27 cellular contexts compared by ENCODE assay signal in genomic region chrX:50762578-50762977, GRCh38. TPM values are rescaled to one million over a fixed set of nuclear protein-coding genes. Genes with fewer than 3 reads are reported as not detected.
DNase-seq lines count a peak whose midpoint lies in the region; ATAC-seq, FAIRE-seq and TF ChIP-seq lines count a peak whose summit lies in the region.
"Had no signal": no experiment of that assay in that cellular context is flagged by ENCODE, and none has a peak within 500 bp of the region (broad histone marks: within the 10 kb centered on the region; RNA-seq: fewer than 3 reads in every experiment).

No MANE protein-coding gene starts in this region.

- H3K79me2 ChIP-seq in GM23248 (ENCODE audit: insufficient read depth) = no peaks in the 10 kb centered on the region

- no peaks in the 10 kb centered on the region for H4K20me1 ChIP-seq in GM23248 (ENCODE audit: insufficient read depth)

- no peaks in the 10 kb centered on the region for H3F3A ChIP-seq in GM23248 (ENCODE audit: insufficient read depth)

- H3K9ac ChIP-seq in GM23248 (no peak overlapping the region), kidney (ENCODE audit: low read length in 2 of 2) (no peak overlapping the region)
- H3K9ac ChIP-seq: KMS-11 had no signal

- intact Hi-C loops in kidney (cut with DNase I) = no loop called here

- no peak for ATAC-seq in GM19328 (IDR thresholded peaks at IDR 0.05; ENCODE audit: unreplicated experiment)
- ATAC-seq: HCT116 had no signal

- no peaks in the 10 kb centered on the region for H3K9me3 ChIP-seq in GM23248 (ENCODE audit: low read depth)
- H3K9me3 ChIP-seq in kidney (ENCODE audit: control insufficient read depth in 1 of 2, low read length in 2 of 2) = no peaks in the 10 kb centered on the region

- no peak for TF ChIP-seq CTCF in epithelial cell of esophagus (IDR thresholded peaks at IDR 0.05; ENCODE audit: insufficient read depth, low read depth, low read length, missing control alignments)
- TF ChIP-seq CTCF in kidney (IDR thresholded peaks at IDR 0.05; ENCODE audit: borderline replicate concordance, extremely low read depth, insufficient read depth) = no peak

- H2AFZ ChIP-seq in GM23248 = no peak overlapping the region

- FAIRE-seq in kidney (lab: Jason Lieb, UNC) = peak; percentile 74
- FAIRE-seq: A204.1, GM12891, H1 had no signal

- no peaks in the 10 kb centered on the region for H3K36me3 ChIP-seq in GM23248 (ENCODE audit: low read depth)
- no peaks in the 10 kb centered on the region for H3K36me3 ChIP-seq in kidney (ENCODE audit: control insufficient read depth in 1 of 2, insufficient read depth in 2 of 2, low read length in 2 of 2)

- peak; percentile 12 for DNase-seq in GM23248
- peak; percentile 2 for DNase-seq in amniotic epithelial cell (ENCODE audit: low read depth)
- peak; percentile 34 for DNase-seq in epithelial cell of esophagus (ENCODE audit: low read depth)
- no peak for DNase-seq in kidney
- no peak for DNase-seq in NCI-H69 (lab: John Stamatoyannopoulos, UW)
- DNase-seq in caudate nucleus (lab: John Stamatoyannopoulos, UW) = no peak
- DNase-seq: AML-193; C1 segment of cervical spinal cord; CD4-positive, alpha-beta memory T cell; COR-L47; DMS79; EL; GDM1; MM.1S; NCI-H1694; NCI-H2029 treated with DMSO at 0.1 percent for 48 hours; NCI-H446 treated with DMSO at 0.1 percent for 48 hours; NCI-H526; SHP77 treated with DMSO at 0.1 percent for 48 hours had no signal

- in situ Hi-C loops in GM23248 (cut with MboI) = no loop called here

- no peak overlapping the region for H3K4me2 ChIP-seq in GM23248 (ENCODE audit: unreplicated experiment)
- H3K4me2 ChIP-seq: KMS-11 had no signal

- H3K27ac ChIP-seq in GM23248 (no peak overlapping the region), kidney (ENCODE audit: low read depth in 2 of 2, low read length in 2 of 2) (no peak overlapping the region), caudate nucleus (ENCODE audit: low read depth, low read length) (no peak overlapping the region)
- H3K27ac ChIP-seq: KMS-11, SK-N-MC had no signal

- no peak overlapping the region for H3K4me3 ChIP-seq in GM23248
- H3K4me3 ChIP-seq in epithelial cell of esophagus (ENCODE audit: low read length) = no peak overlapping the region
- no peak overlapping the region for H3K4me3 ChIP-seq in kidney (ENCODE audit: low read length in 2 of 2)
- H3K4me3 ChIP-seq: SK-N-MC had no signal

- no peaks in the 10 kb centered on the region for H3K27me3 ChIP-seq in GM23248 (replicated peaks; ENCODE audit: insufficient read depth)

- H3K9me2 ChIP-seq in GM23248 (ENCODE audit: insufficient read depth) = no peaks in the 10 kb centered on the region

- 95 to 96% methylated on average over 2 of the region's 2 CpGs for WGBS in GM23248 (ENCODE audit: low coverage in 1 of 2, low lambda C conversion rate in 2 of 2, missing lambda C conversion rate in 2 of 2), 2 experiments

- H3K4me1 ChIP-seq in GM23248 (ENCODE audit: insufficient read depth) (no peaks in the 10 kb centered on the region), kidney (ENCODE audit: control insufficient read depth in 1 of 2, insufficient read depth in 1 of 2, low read depth in 1 of 2, low read length in 2 of 2) (no peaks in the 10 kb centered on the region)

RNA-seq across cellular contexts. Expression of gene SHROOM4, which starts 51.4 kb away (rescaled TPM):
- total RNA-seq in GM23248 (2014; rRNA removed; shearing (Covaris generic)) = 1.1 and 1.7 TPM in 2 replicates
- polyA plus RNA-seq in GM23248 (2016; fragmentation: Nextera tagmentation; extraction: Ambion mirVana) = 0.55 and 0.67 TPM in 2 replicates
- total RNA-seq in kidney = 21.8 TPM
- polyA plus RNA-seq in kidney (ENCODE audit: insufficient read depth, low read depth, low replicate concordance) = 5.7 TPM
- total RNA-seq: CD4-positive, alpha-beta memory T cell had no signal
- polyA plus RNA-seq: CD4-positive, alpha-beta memory T cell; IgD-negative memory B cell had no signal

Comparison
In these comparisons a context has a peak if more than half of its experiments do, and no peak if none do; other contexts are left out.
1. DNase-seq: peak in GM23248 (single experiment), amniotic epithelial cell (single experiment) and epithelial cell of esophagus (single experiment); none in kidney (single experiment), NCI-H69 (single experiment) and caudate nucleus (0 of 61).